19 cellular contexts compared by ENCODE assay signal in genomic region chr3:34285465-34286188, GRCh38.
DNase-seq lines count a peak whose midpoint lies in the region; ATAC-seq and TF ChIP-seq lines count a peak whose summit lies in the region.
"Had no signal": no experiment of that assay in that cellular context is flagged by ENCODE, and none has a peak within 500 bp of the region (broad histone marks: within the 10 kb centered on the region; RNA-seq: fewer than 3 reads in every experiment).

No MANE protein-coding gene starts in this region.

- no peaks in the 10 kb centered on the region for H3K9me3 ChIP-seq in right cardiac atrium (ENCODE audit: control insufficient read depth, low read length)
- H3K9me3 ChIP-seq in hepatocyte (ENCODE audit: low read depth) = no peaks in the 10 kb centered on the region
- H3K9me3 ChIP-seq in transverse colon = no peaks in the 10 kb centered on the region
- H3K9me3 ChIP-seq: Peyer's patch had no signal

- H3K4me3 Mint-ChIP-seq in GM23338 = no peak overlapping the region
- no peak overlapping the region for H3K4me3 Mint-ChIP-seq in brain
- H3K4me3 Mint-ChIP-seq: HFFc6 had no signal

- H3K27me3 Mint-ChIP-seq in GM23338 (ENCODE audit: insufficient read depth, low read depth, poor library complexity) (peaks cover 2% of the 10 kb centered on the region), brain (no peaks in the 10 kb centered on the region)

- TF ChIP-seq CTCF in GM23338 (conservative IDR thresholded peaks at IDR 0.05; ENCODE audit: low read depth in 2 of 2) (no peak), brain (conservative IDR thresholded peaks at IDR 0.05) (no peak), hepatocyte (IDR thresholded peaks at IDR 0.05; ENCODE audit: poor library complexity) (no peak), transverse colon (IDR thresholded peaks at IDR 0.05) (no peak)

- H3K27ac ChIP-seq in GM23338 (ENCODE audit: low read depth) = no peak overlapping the region
- no peak overlapping the region for H3K27ac ChIP-seq in right cardiac atrium (ENCODE audit: low read length)
- H3K27ac ChIP-seq in hepatocyte = no peak overlapping the region
- no peak overlapping the region for H3K27ac ChIP-seq in transverse colon
- H3K27ac ChIP-seq: BLaER1 treated with 17β-estradiol and CSF1 and Interleukin-3, amounts not matched to agents 10 nM and 100 nM; Peyer's patch had no signal

- WGBS in right cardiac atrium = 29% methylated on average over 3 of the region's 3 CpGs
- WGBS in hepatocyte (ENCODE audit: low lambda C conversion rate, missing lambda C conversion rate) = 56% methylated on average over 3 of the region's 3 CpGs
- 65 to 83% methylated on average over 3 of the region's 3 CpGs for WGBS in transverse colon (ENCODE audit: low coverage in 1 of 2), 2 donors

- DNase-seq in NCI-H1436 (lab: John Stamatoyannopoulos, UW) (peak; percentile 14), NCI-H1436 treated with DMSO at 0.1 percent for 48 hours (lab: John Stamatoyannopoulos, UW) (no peak), GM23338 (ENCODE audit: low spot score) (no peak), right cardiac atrium (no peak), hepatocyte (ENCODE audit: low spot score) (no peak), left colon (no peak), transverse colon (no peak)
- DNase-seq: 8988T, DMS153, GOT3, HFFc6, KG1, NCI-H1105, NCI-H2081, NCI-H446 treated with DMSO at 0.1 percent for 48 hours, Peyer's patch, SHP77 treated with DMSO at 0.1 percent for 48 hours had no signal

- peaks cover 8% of the 10 kb centered on the region; the same call in 1 of the 2 replicates for H3K9me2 ChIP-seq in GM23338 (ENCODE audit: insufficient read depth)
- H3K9me2 ChIP-seq in hepatocyte (replicated peaks; ENCODE audit: insufficient read depth) = no peaks in the 10 kb centered on the region

- H3K36me3 ChIP-seq in GM23338 (ENCODE audit: insufficient read depth) (no peaks in the 10 kb centered on the region), hepatocyte (replicated peaks; ENCODE audit: insufficient read depth, low read depth) (no peaks in the 10 kb centered on the region), transverse colon (no peaks in the 10 kb centered on the region)
- H3K36me3 ChIP-seq: BLaER1 treated with 17β-estradiol and CSF1 and Interleukin-3, amounts not matched to agents 10 nM and 100 nM; Peyer's patch had no signal

- TF ChIP-seq POLR2A in transverse colon (IDR thresholded peaks at IDR 0.05) = no peak

- H3K4me3 ChIP-seq in GM23338 (no peak overlapping the region), right cardiac atrium (ENCODE audit: low read length) (no peak overlapping the region), hepatocyte (no peak overlapping the region), transverse colon (no peak overlapping the region)
- H3K4me3 ChIP-seq: BLaER1 treated with 17β-estradiol and CSF1 and Interleukin-3, amounts not matched to agents 10 nM and 100 nM; Peyer's patch had no signal

- intact Hi-C loops in right cardiac atrium (cut with DNase I) (no loop called here), left colon (cut with DNase I, micrococcal nuclease) (no loop called here), transverse colon (cut with DNase I; ENCODE audit: low total_unique reads) (no loop called here)

- no peaks in the 10 kb centered on the region for H3K4me1 ChIP-seq in GM23338 (ENCODE audit: insufficient read depth)
- H3K4me1 ChIP-seq in right cardiac atrium (ENCODE audit: control insufficient read depth, insufficient read depth, low read length) = no peaks in the 10 kb centered on the region
- H3K4me1 ChIP-seq in hepatocyte (ENCODE audit: insufficient read depth) = no peaks in the 10 kb centered on the region
- H3K4me1 ChIP-seq in transverse colon = no peaks in the 10 kb centered on the region
- H3K4me1 ChIP-seq: Peyer's patch had no signal

- H3K79me2 ChIP-seq in GM23338 (replicated peaks; ENCODE audit: insufficient read depth) = no peaks in the 10 kb centered on the region
- H3K79me2 ChIP-seq in hepatocyte = no peaks in the 10 kb centered on the region

- H3K27ac Mint-ChIP-seq in GM23338 (no peak overlapping the region), brain (peak overlapping the region in 3 of 5 experiments; percentile 54 to 64 (median 55))
- H3K27ac Mint-ChIP-seq: HFFc6 had no signal

- H2AFZ ChIP-seq in GM23338 (peak overlapping the region; percentile 40), hepatocyte (no peak overlapping the region)

- H3K4me2 ChIP-seq in GM23338 (no peak overlapping the region), hepatocyte (no peak overlapping the region)
- H3K4me2 ChIP-seq: BLaER1 treated with 17β-estradiol and CSF1 and Interleukin-3, amounts not matched to agents 10 nM and 100 nM had no signal

- no peak for TF ChIP-seq EP300 in transverse colon (IDR thresholded peaks at IDR 0.05; ENCODE audit: low read depth)

- no peaks in the 10 kb centered on the region for H3K36me3 Mint-ChIP-seq in GM23338 (ENCODE audit: low read depth)
- H3K36me3 Mint-ChIP-seq in brain = no peaks in the 10 kb centered on the region

- no peaks in the 10 kb centered on the region for H3K9me3 Mint-ChIP-seq in GM23338
- peaks cover 0 to 3% (median 0%) of the 10 kb centered on the region in 5 experiments for H3K9me3 Mint-ChIP-seq in brain

- H3F3A ChIP-seq in GM23338 (replicated peaks; ENCODE audit: low read depth) = no peaks in the 10 kb centered on the region

- no peaks in the 10 kb centered on the region for H4K20me1 ChIP-seq in GM23338 (replicated peaks; ENCODE audit: insufficient read depth)
- no peaks in the 10 kb centered on the region for H4K20me1 ChIP-seq in hepatocyte (ENCODE audit: insufficient read depth, poor library complexity, severe bottlenecking)
- H4K20me1 ChIP-seq: BLaER1 treated with 17β-estradiol and CSF1 and Interleukin-3, amounts not matched to agents 10 nM and 100 nM had no signal

- in situ Hi-C loops in transverse colon (cut with MboI; ENCODE audit: low pct_ligation_motif_present in 1 of 4, low pct_unique_long_range_greater_than_20kb in 1 of 4, low sequenced_read_pairs in 3 of 4) = no loop called here

- no peaks in the 10 kb centered on the region for H3K4me1 Mint-ChIP-seq in GM23338
- H3K4me1 Mint-ChIP-seq in brain = peaks cover 22% of the 10 kb centered on the region

- ATAC-seq in GM23338 = no peak
- peak; percentile 48 to 76 for ATAC-seq in right cardiac atrium
- no peak for ATAC-seq in left colon

- H3K27me3 ChIP-seq in GM23338 (ENCODE audit: insufficient read depth) (no peaks in the 10 kb centered on the region), right cardiac atrium (ENCODE audit: control insufficient read depth, insufficient read depth) (no peaks in the 10 kb centered on the region), hepatocyte (no peaks in the 10 kb centered on the region), transverse colon (no peaks in the 10 kb centered on the region)
- H3K27me3 ChIP-seq: BLaER1 treated with 17β-estradiol and CSF1 and Interleukin-3, amounts not matched to agents 10 nM and 100 nM; Peyer's patch had no signal

TF ChIP-seq in GM23338, 12 proteins besides CTCF, POLR2A, EP300 and RAD21:
- TF ChIP-seq REST (IDR thresholded peaks at IDR 0.05; ENCODE audit: unreplicated experiment) (no peak), ETS1 (IDR thresholded peaks at IDR 0.05) (no peak)

Comparison
In these comparisons a context has a peak if more than half of its experiments do, and no peak if none do; other contexts are left out.
1. ATAC-seq: peak in right cardiac atrium (2 of 2); none in GM23338 (single experiment) and left colon (single experiment).